18 cellular contexts compared by ENCODE assay signal in the genomic region with DNA sequence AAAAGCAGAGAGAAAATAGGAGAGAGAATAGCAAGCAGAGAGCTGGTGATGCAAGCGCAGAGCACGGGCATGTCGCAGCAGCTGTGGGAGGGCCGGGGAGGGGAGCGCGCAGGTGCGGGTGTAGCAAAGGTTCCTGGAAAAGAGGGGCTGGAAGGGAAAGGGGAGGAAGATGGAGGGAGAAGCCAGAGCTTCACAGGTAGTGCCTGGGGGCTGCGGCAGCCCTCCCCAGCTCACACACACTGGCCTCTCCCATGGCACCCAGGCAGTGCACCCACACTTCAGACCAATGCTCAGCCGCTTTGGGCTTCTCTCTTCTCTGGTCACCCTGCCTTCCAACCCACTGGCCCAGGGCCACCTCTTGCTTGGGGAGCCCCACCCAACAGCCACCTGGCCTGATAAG.
DNase-seq lines count a peak whose midpoint lies in the region; ATAC-seq and TF ChIP-seq lines count a peak whose summit lies in the region.
"Had no signal": no experiment of that assay in that cellular context is flagged by ENCODE, and none has a peak within 500 bp of the region (broad histone marks: within the 10 kb centered on the region; RNA-seq: fewer than 3 reads in every experiment).

No MANE protein-coding gene starts in this region.

- no peak for TF ChIP-seq CTCF in MCF 10A (IDR thresholded peaks at IDR 0.05; ENCODE audit: unreplicated experiment)
- no peak for TF ChIP-seq CTCF in breast epithelium (IDR thresholded peaks at IDR 0.05)
- no peak for TF ChIP-seq CTCF in coronary artery (IDR thresholded peaks at IDR 0.05)
- TF ChIP-seq CTCF in Calu3 (IDR thresholded peaks at IDR 0.05; ENCODE audit: unreplicated experiment) = no peak
- no peak for TF ChIP-seq CTCF in CD8-positive, alpha-beta T cell (IDR thresholded peaks at IDR 0.05)

- ATAC-seq in HG03342 (IDR thresholded peaks at IDR 0.05; ENCODE audit: unreplicated experiment) = no peak
- ATAC-seq in CD8-positive, alpha-beta T cell = no peak
- ATAC-seq: GM23338, PC-3 had no signal

- intact Hi-C loops in MCF 10A (cut with micrococcal nuclease) (no loop called here), breast epithelium (cut with DNase I; ENCODE audit: low total_unique reads) (no loop called here), Calu3 (cut with micrococcal nuclease; ENCODE audit: unreplicated experiment) (no loop called here)
- intact Hi-C loops in CD8-positive, alpha-beta T cell (cut with DNase I, micrococcal nuclease) = no loop called here

- TF ChIP-seq POLR2A in breast epithelium (IDR thresholded peaks at IDR 0.05) = no peak

- H3K27me3 Mint-ChIP-seq in MCF 10A (ENCODE audit: insufficient read depth, unreplicated experiment) (peaks cover 11% of the 10 kb centered on the region), Calu3 (ENCODE audit: unreplicated experiment) (peaks cover 16% of the 10 kb centered on the region)
- H3K27me3 Mint-ChIP-seq in CD8-positive, alpha-beta T cell (ENCODE audit: low read depth) = peaks cover 8% of the 10 kb centered on the region

- H3K27me3 ChIP-seq in breast epithelium = no peaks in the 10 kb centered on the region
- no peaks in the 10 kb centered on the region for H3K27me3 ChIP-seq in CD8-positive, alpha-beta T cell (ENCODE audit: insufficient read depth, low read length)

- H3K9me3 ChIP-seq in breast epithelium = no peaks in the 10 kb centered on the region
- no peaks in the 10 kb centered on the region for H3K9me3 ChIP-seq in CD8-positive, alpha-beta T cell (ENCODE audit: low read length)
- H3K9me3 ChIP-seq: A549, Caco-2 had no signal

- H3K27ac Mint-ChIP-seq in MCF 10A (ENCODE audit: low read depth, unreplicated experiment) (peak overlapping the region; percentile 46), Calu3 (ENCODE audit: unreplicated experiment) (no peak overlapping the region)
- no peak overlapping the region for H3K27ac Mint-ChIP-seq in CD8-positive, alpha-beta T cell
- H3K27ac Mint-ChIP-seq: GM23338 had no signal

- H3K4me3 ChIP-seq in breast epithelium (no peak overlapping the region), coronary artery (no peak overlapping the region)
- H3K4me3 ChIP-seq in CD8-positive, alpha-beta T cell (ENCODE audit: low read depth, low read length) = no peak overlapping the region
- H3K4me3 ChIP-seq: A549, GM23338 had no signal

- DNase-seq in MCF 10A (ENCODE audit: unreplicated experiment) = no peak
- no peak for DNase-seq in breast epithelium (ENCODE audit: low spot score in 2 of 2)
- peak; percentile 4 for DNase-seq in coronary artery (ENCODE audit: low spot score)
- peak; percentile 64 for DNase-seq in mesenteric fat pad (ENCODE audit: low spot score)
- peak; percentile 18 for DNase-seq in ureter (ENCODE audit: low spot score)
- no peak for DNase-seq in Calu3
- DNase-seq in CD8-positive, alpha-beta T cell = no peak
- DNase-seq: DMS79, KBM-7, NCI-H1092, NCI-H345, NCI-H748 treated with DMSO at 0.1 percent for 48 hours, PC-3 had no signal

- CTCF ChIA-PET in MCF 10A (lab: Yijun Ruan, JAX) = interaction anchor here (1.2 to 4.2 kb wide), 5 partner anchors 11 to 436 kb away, joined by 3 to 27 read pairs (median 5); no protein-coding TSS in a partner anchor
- CTCF ChIA-PET in Calu3 (lab: Charles Lee) = interaction anchor here (0.6 kb wide), 1 partner anchor 11 kb away, joined by 3 read pairs; no protein-coding TSS in a partner anchor
- CTCF ChIA-PET in CD8-positive, alpha-beta T cell (lab: Charles Lee) = interaction anchor here (1.3 kb wide), 2 partner anchors 24 to 73 kb away, joined by 3 read pairs; no protein-coding TSS in a partner anchor

- no peak overlapping the region for H3K4me3 Mint-ChIP-seq in MCF 10A (ENCODE audit: unreplicated experiment)
- H3K4me3 Mint-ChIP-seq in Calu3 (ENCODE audit: low read depth, unreplicated experiment) = no peak overlapping the region
- H3K4me3 Mint-ChIP-seq in CD8-positive, alpha-beta T cell = no peak overlapping the region
- H3K4me3 Mint-ChIP-seq: CD14-positive monocyte, GM23338 had no signal

- POLR2A ChIA-PET in MCF 10A (lab: Yijun Ruan, JAX) = no interaction called here
- POLR2A ChIA-PET in CD8-positive, alpha-beta T cell (lab: Charles Lee) = no interaction called here

- no peaks in the 10 kb centered on the region for H3K4me1 Mint-ChIP-seq in MCF 10A (ENCODE audit: insufficient read depth, unreplicated experiment)
- H3K4me1 Mint-ChIP-seq in Calu3 (ENCODE audit: low read depth, unreplicated experiment) = peaks cover 8% of the 10 kb centered on the region
- no peaks in the 10 kb centered on the region for H3K4me1 Mint-ChIP-seq in CD8-positive, alpha-beta T cell (ENCODE audit: low read depth)

- BruUV-seq in MCF 10A (replicated peaks; lab: Mats Ljungman, UMichigan) (no TSS peak), Calu3 (replicated peaks; lab: Mats Ljungman, UMichigan) (no TSS peak)

- no peaks in the 10 kb centered on the region for H3K36me3 Mint-ChIP-seq in MCF 10A (ENCODE audit: insufficient read depth, unreplicated experiment)
- no peaks in the 10 kb centered on the region for H3K36me3 Mint-ChIP-seq in Calu3 (ENCODE audit: insufficient read depth, unreplicated experiment)
- H3K36me3 Mint-ChIP-seq in CD8-positive, alpha-beta T cell = no peaks in the 10 kb centered on the region
- H3K36me3 Mint-ChIP-seq: CD14-positive monocyte had no signal

- H3K36me3 ChIP-seq in breast epithelium = no peaks in the 10 kb centered on the region
- no peaks in the 10 kb centered on the region for H3K36me3 ChIP-seq in CD8-positive, alpha-beta T cell (ENCODE audit: insufficient read depth, low read length)

- no peaks in the 10 kb centered on the region for H3K9me3 Mint-ChIP-seq in MCF 10A (ENCODE audit: unreplicated experiment)
- H3K9me3 Mint-ChIP-seq in Calu3 (ENCODE audit: low read depth, unreplicated experiment) = no peaks in the 10 kb centered on the region
- H3K9me3 Mint-ChIP-seq in CD8-positive, alpha-beta T cell = no peaks in the 10 kb centered on the region
- H3K9me3 Mint-ChIP-seq: CD14-positive monocyte, GM23338 had no signal

- H3K4me1 ChIP-seq in breast epithelium = no peaks in the 10 kb centered on the region
- no peaks in the 10 kb centered on the region for H3K4me1 ChIP-seq in CD8-positive, alpha-beta T cell (ENCODE audit: insufficient read depth, low read length)
- H3K4me1 ChIP-seq: Caco-2 had no signal

- H3K27ac ChIP-seq in breast epithelium = no peak overlapping the region
- H3K27ac ChIP-seq in coronary artery = no peak overlapping the region
- H3K27ac ChIP-seq in CD8-positive, alpha-beta T cell (ENCODE audit: low read depth, low read length) = no peak overlapping the region

Comparison
In these comparisons a context has a peak if more than half of its experiments do, and no peak if none do; other contexts are left out.
1. DNase-seq: peak in coronary artery (single experiment), mesenteric fat pad (single experiment) and ureter (single experiment); none in MCF 10A (single experiment), breast epithelium (0 of 2), Calu3 (single experiment) and CD8-positive, alpha-beta T cell (0 of 7).